8 cellular contexts compared by ENCODE assay signal in the genomic region with DNA sequence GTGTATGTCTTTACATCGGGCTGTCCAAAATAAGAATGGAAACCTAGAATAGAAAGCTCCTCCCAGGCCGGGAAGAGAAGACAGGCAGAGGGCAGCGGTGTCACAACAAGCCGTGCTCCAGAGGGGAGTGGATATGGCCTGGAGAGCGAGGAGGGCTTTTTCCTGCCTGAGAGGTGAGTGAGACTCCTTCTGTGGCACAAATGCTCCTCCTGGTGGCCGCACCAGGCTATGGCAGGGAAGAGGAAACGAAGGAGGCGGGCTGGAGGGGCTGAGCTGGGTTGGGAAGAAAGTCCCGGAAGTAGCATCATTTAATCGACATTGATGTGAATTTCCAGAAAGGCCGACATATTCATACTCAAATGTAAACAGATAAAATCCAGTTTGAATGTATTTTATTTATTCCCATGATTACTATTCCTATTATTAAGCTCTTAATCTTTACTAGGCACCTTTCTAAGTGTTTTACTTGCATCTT. TPM values are rescaled to one million over a fixed set of nuclear protein-coding genes. Genes with fewer than 3 reads are reported as not detected.
A peak's percentile ranks its signal among the peaks of the same experiment; 100 is the strongest.
DNase-seq lines count a peak whose midpoint lies in the region; ATAC-seq and TF ChIP-seq lines count a peak whose summit lies in the region.

No MANE protein-coding gene starts in this region.

- H3K4me1 ChIP-seq in cardiac muscle cell (ENCODE audit: low read depth) (no peaks in the 10 kb centered on the region), psoas muscle (peaks cover 3% of the 10 kb centered on the region), uterus (peaks cover 0 to 2% of the 10 kb centered on the region in 2 donors)

- TF ChIP-seq POLR2A in uterus (IDR thresholded peaks at IDR 0.05) = no peak

- peak; percentile 27 for DNase-seq in GM12864 (ENCODE audit: low read depth)
- peak; percentile 82 for DNase-seq in NCI-H1436 (lab: John Stamatoyannopoulos, UW)
- peak; percentile 34 to 72 for DNase-seq in SW 1271 (lab: John Stamatoyannopoulos, UW)
- peak; percentile 89 to 90 for DNase-seq in cardiac muscle cell (ENCODE audit: low read depth in 1 of 2, low spot score in 1 of 2)
- DNase-seq in psoas muscle = peak; percentile 80 to 89
- DNase-seq in uterus = peak; percentile 72 to 79

- TF ChIP-seq CTCF in GM12864 (IDR thresholded peaks at IDR 0.05; ENCODE audit: low read depth, low read length, missing control alignments) (peak; percentile 98), cardiac muscle cell (IDR thresholded peaks at IDR 0.05; ENCODE audit: low read depth, low read length) (peak; percentile 98), psoas muscle (IDR thresholded peaks at IDR 0.05) (peak; percentile 96), uterus (IDR thresholded peaks at IDR 0.05) (peak; percentile 86 to 94 (median 88))

- H3K36me3 ChIP-seq in cardiac muscle cell (no peaks in the 10 kb centered on the region), psoas muscle (ENCODE audit: insufficient read depth in 1 of 2, low read depth in 1 of 2) (no peaks in the 10 kb centered on the region), uterus (no peaks in the 10 kb centered on the region)

- H3K4me1 Mint-ChIP-seq in activated naive CD8-positive, alpha-beta T cell (ENCODE audit: low read depth) = peaks cover 14% of the 10 kb centered on the region

- H3K27ac ChIP-seq in cardiac muscle cell (no peak overlapping the region), psoas muscle (no peak overlapping the region), uterus (no peak overlapping the region)

- peaks cover 30% of the 10 kb centered on the region for H3K27me3 Mint-ChIP-seq in activated naive CD8-positive, alpha-beta T cell

- no peak overlapping the region for H3K4me3 ChIP-seq in GM12864 (ENCODE audit: low read depth, low read length)
- no peak overlapping the region for H3K4me3 ChIP-seq in cardiac muscle cell
- no peak overlapping the region for H3K4me3 ChIP-seq in psoas muscle
- no peak overlapping the region for H3K4me3 ChIP-seq in uterus

- no peaks in the 10 kb centered on the region for H3K9me3 Mint-ChIP-seq in activated naive CD8-positive, alpha-beta T cell (ENCODE audit: low read depth)

- peak overlapping the region; percentile 23 for H3K4me3 Mint-ChIP-seq in activated naive CD8-positive, alpha-beta T cell

- intact Hi-C loops in psoas muscle (cut with DNase I) = loop anchor here in 1 of 2 donors (1.0 kb wide), 1 partner anchor 61 kb away; no protein-coding TSS in a partner anchor
- intact Hi-C loops in uterus (cut with DNase I; ENCODE audit: low total_unique reads) = no loop called here

- H3K9me3 ChIP-seq in cardiac muscle cell (ENCODE audit: low read depth) = no peaks in the 10 kb centered on the region
- H3K9me3 ChIP-seq in psoas muscle = no peaks in the 10 kb centered on the region
- no peaks in the 10 kb centered on the region for H3K9me3 ChIP-seq in uterus

- ATAC-seq in psoas muscle = peak; percentile 92 to 95 (median 94)
- no peak for ATAC-seq in HG02588 (IDR thresholded peaks at IDR 0.05; ENCODE audit: unreplicated experiment)

- no peaks in the 10 kb centered on the region for H3K36me3 Mint-ChIP-seq in activated naive CD8-positive, alpha-beta T cell

- peaks cover 36% of the 10 kb centered on the region for H3K27me3 ChIP-seq in cardiac muscle cell
- peaks cover 5 to 41% (median 9%) of the 10 kb centered on the region in 3 donors for H3K27me3 ChIP-seq in psoas muscle (ENCODE audit: insufficient read depth in 3 of 3, low read length in 2 of 3)
- peaks cover 0 to 12% of the 10 kb centered on the region in 2 donors for H3K27me3 ChIP-seq in uterus

- 1 to 2% (median 2%) methylated on average over 11 of the region's 11 CpGs for WGBS in psoas muscle, 3 donors

- no peak overlapping the region for H3K27ac Mint-ChIP-seq in activated naive CD8-positive, alpha-beta T cell

RNA-seq across cellular contexts. Expression of gene MEF2D, which starts 54.7 kb away (rescaled TPM):
- total RNA-seq in cardiac muscle cell = 35.9 and 64.6 TPM in 2 replicates
- 35.1 and 52.1 TPM in 2 replicates for polyA plus RNA-seq in cardiac muscle cell
- total RNA-seq in psoas muscle = 100 to 1,000 TPM; 126 to 258 (median 188) TPM
- polyA plus RNA-seq in psoas muscle = 10 to 100 TPM; 43.1 to 65.3 (median 58.4) TPM
- total RNA-seq in uterus = 100 to 1,000 TPM in 1 of 4 donors, 10 to 100 TPM in 2, 1 to 10 TPM in 1; 8.4 to 101 (median 35.1) TPM

Comparison
In these comparisons a context has a peak if more than half of its experiments do, and no peak if none do; other contexts are left out.
1. DNase-seq: peak in every context shown above with its lines; median percentile 90 in cardiac muscle cell; 84 in psoas muscle; 82 in NCI-H1436; 76 in uterus; 53 in SW 1271; 27 in GM12864.